8 cellular contexts compared by ENCODE assay signal in genomic region chr12:6533653-6534157, GRCh38. TPM values are rescaled to one million over a fixed set of nuclear protein-coding genes. Genes with fewer than 3 reads are reported as not detected.
A peak's percentile ranks its signal among the peaks of the same experiment; 100 is the strongest.
DNase-seq lines count a peak whose midpoint lies in the region; ATAC-seq and TF ChIP-seq lines count a peak whose summit lies in the region.

No MANE protein-coding gene starts in this region.

- H3K36me3 Mint-ChIP-seq in Caco-2 (ENCODE audit: insufficient read depth, unreplicated experiment) (peaks cover 98% of the 10 kb centered on the region), endothelial cell (ENCODE audit: low read depth, unreplicated experiment) (peaks cover 24% of the 10 kb centered on the region), mesothelial cell of epicardium (peaks cover 24% of the 10 kb centered on the region)

- peak overlapping the region; percentile 93 for H3K4me3 ChIP-seq in Caco-2 (ENCODE audit: low read depth, low read length)
- peak overlapping the region; percentile 81 for H3K4me3 ChIP-seq in WERI-Rb-1 (ENCODE audit: low read depth, low read length)
- H3K4me3 ChIP-seq in thoracic aorta: peak overlapping the region; percentile 93

- no peaks in the 10 kb centered on the region for H3K27me3 Mint-ChIP-seq in Caco-2 (ENCODE audit: insufficient read depth, unreplicated experiment)
- peaks cover 31% of the 10 kb centered on the region for H3K27me3 Mint-ChIP-seq in endothelial cell (ENCODE audit: unreplicated experiment)
- H3K27me3 Mint-ChIP-seq in mesothelial cell of epicardium (ENCODE audit: low read depth): no peaks in the 10 kb centered on the region

- peaks cover 23% of the 10 kb centered on the region for H3K36me3 ChIP-seq in Caco-2 (ENCODE audit: control insufficient read depth, insufficient read depth, low read length)
- peaks cover 78% of the 10 kb centered on the region for H3K36me3 ChIP-seq in WERI-Rb-1
- H3K36me3 ChIP-seq in thoracic aorta: peaks cover 38% of the 10 kb centered on the region

- H3K27ac ChIP-seq in WERI-Rb-1: peak overlapping the region; percentile 100
- peak overlapping the region; percentile 96 to 97 for H3K27ac ChIP-seq in thoracic aorta

- H3K27me3 ChIP-seq in Caco-2 (replicated peaks; ENCODE audit: control insufficient read depth, insufficient read depth, low read length) (no peaks in the 10 kb centered on the region), WERI-Rb-1 (ENCODE audit: insufficient read depth, low read depth, severe bottlenecking) (no peaks in the 10 kb centered on the region), thoracic aorta (replicated peaks; ENCODE audit: insufficient read depth) (no peaks in the 10 kb centered on the region)

- TF ChIP-seq CTCF in Caco-2 (IDR thresholded peaks at IDR 0.05; ENCODE audit: insufficient read depth in 1 of 2, low read depth in 1 of 2, low read length in 1 of 2, severe bottlenecking in 1 of 2, unreplicated experiment in 1 of 2) (no peak), WERI-Rb-1 (IDR thresholded peaks at IDR 0.05; ENCODE audit: low read depth, low read length) (no peak), endothelial cell (IDR thresholded peaks at IDR 0.05; ENCODE audit: unreplicated experiment) (no peak), mesothelial cell of epicardium (IDR thresholded peaks at IDR 0.05; ENCODE audit: unreplicated experiment) (no peak), thoracic aorta (IDR thresholded peaks at IDR 0.05) (no peak)

- TSS peak; percentile 39 for BruUV-seq in Caco-2 (replicated peaks; lab: Mats Ljungman, UMichigan)

- H3K9me3 Mint-ChIP-seq in Caco-2 (ENCODE audit: unreplicated experiment) (no peaks in the 10 kb centered on the region), endothelial cell (ENCODE audit: unreplicated experiment) (no peaks in the 10 kb centered on the region), mesothelial cell of epicardium (no peaks in the 10 kb centered on the region)

- H3K4me1 Mint-ChIP-seq in Caco-2 (ENCODE audit: low read depth, unreplicated experiment) (peaks cover 50% of the 10 kb centered on the region), endothelial cell (ENCODE audit: unreplicated experiment) (peaks cover 32% of the 10 kb centered on the region), mesothelial cell of epicardium (peaks cover 68% of the 10 kb centered on the region)

- CTCF ChIA-PET in Caco-2 (lab: Charles Lee): interaction anchor here (0.6 to 1.1 kb wide), 18 partner anchors 19 to 431 kb away, joined by 3 to 11 read pairs (median 4); partner anchors contain the start of genes MRPL51, NOP2, PLEKHG6 and TAPBPL

- POLR2A ChIA-PET in Caco-2 (lab: Charles Lee): interaction anchor here (0.5 to 2.7 kb wide), 76 partner anchors 8 to 991 kb away, joined by 3 to 68 read pairs (median 8); partner anchors contain the start of genes CDCA3, COPS7A, IFFO1 and LTBR

- ATAC-seq in GM19351 (IDR thresholded peaks at IDR 0.05; ENCODE audit: unreplicated experiment) (peak; percentile 46), HG03378 (IDR thresholded peaks at IDR 0.05; ENCODE audit: unreplicated experiment) (peak; percentile 25), thoracic aorta (ENCODE audit: insufficient number of reproducible peaks, low FRiP score, low read depth) (peak; percentile 30)

- H3K9me3 ChIP-seq in Caco-2: no peaks in the 10 kb centered on the region
- H3K9me3 ChIP-seq in WERI-Rb-1 (ENCODE audit: severe bottlenecking): no peaks in the 10 kb centered on the region
- H3K9me3 ChIP-seq in thoracic aorta: no peaks in the 10 kb centered on the region

- intact Hi-C loops in Caco-2 (cut with micrococcal nuclease; ENCODE audit: unreplicated experiment): loop anchor here (1.0 kb wide), 3 partner anchors 35 to 63 kb away; partner anchors contain the start of genes NCAPD2, NOP2 and VAMP1

- DNase-seq in Caco-2 (peak; percentile 93 to 95), NCI-H2227 (lab: John Stamatoyannopoulos, UW; ENCODE audit: unreplicated experiment) (peak; percentile 89), WERI-Rb-1 (peak; percentile 90), endothelial cell (ENCODE audit: low spot score) (peak; percentile 69), mesothelial cell of epicardium (ENCODE audit: low spot score in 2 of 2, unreplicated experiment in 2 of 2) (peak in 1 of 2 experiments; percentile 83), thoracic aorta (ENCODE audit: low spot score) (no peak)

- H3K27ac Mint-ChIP-seq in Caco-2 (ENCODE audit: unreplicated experiment) (peak overlapping the region; percentile 97), endothelial cell (ENCODE audit: unreplicated experiment) (peak overlapping the region; percentile 95), mesothelial cell of epicardium (peak overlapping the region; percentile 100)

- peaks cover 40% of the 10 kb centered on the region for H3K4me1 ChIP-seq in Caco-2
- H3K4me1 ChIP-seq in thoracic aorta (ENCODE audit: control insufficient read depth in 1 of 2, low read depth in 2 of 2): peaks cover 26 to 44% of the 10 kb centered on the region in 2 donors

- H3K4me3 Mint-ChIP-seq in Caco-2 (ENCODE audit: unreplicated experiment) (peak overlapping the region; percentile 91), endothelial cell (ENCODE audit: unreplicated experiment) (peak overlapping the region; percentile 95), mesothelial cell of epicardium (peak overlapping the region; percentile 91)

RNA-seq across cellular contexts. Expression of gene GAPDH, which starts 0.6 kb away (rescaled TPM):
- 4,975 and 5,337 TPM in 2 replicates for total RNA-seq in Caco-2 (2022)
- total RNA-seq in endothelial cell (ENCODE audit: unreplicated experiment): 2,393 TPM
- 2,078 to 2,104 TPM (median 2,089 TPM) in 3 replicates for total RNA-seq in mesothelial cell of epicardium
- total RNA-seq in thoracic aorta: 1,000 to 10,000 TPM; 1,700 to 2,744 TPM

RNA-seq across cellular contexts. Expression of gene IFFO1, which starts 22.1 kb away (rescaled TPM):
- total RNA-seq in Caco-2 (2022) (0.48 and 0.53 TPM in 2 replicates), endothelial cell (ENCODE audit: unreplicated experiment) (82.2 TPM), mesothelial cell of epicardium (14.8 to 16.1 TPM (median 14.8 TPM) in 3 replicates), thoracic aorta (10 to 100 TPM; 36.2 to 68.6 TPM)

RNA-seq across cellular contexts. Expression of gene NOP2, which starts 34.4 kb away (rescaled TPM):
- 145 and 157 TPM in 2 replicates for total RNA-seq in Caco-2 (2022)
- 37.5 TPM for total RNA-seq in endothelial cell (ENCODE audit: unreplicated experiment)
- total RNA-seq in mesothelial cell of epicardium: 51.8 to 58.6 TPM (median 56.6 TPM) in 3 replicates
- total RNA-seq in thoracic aorta: 10 to 100 TPM; 41.2 to 83.0 TPM

RNA-seq across cellular contexts. Expression of gene NCAPD2, which starts 39.8 kb away (rescaled TPM):
- total RNA-seq in Caco-2 (2022) (204 and 218 TPM in 2 replicates), endothelial cell (ENCODE audit: unreplicated experiment) (25.3 TPM), mesothelial cell of epicardium (56.3 to 62.6 TPM (median 57.1 TPM) in 3 replicates), thoracic aorta (10 to 100 TPM; 19.9 to 26.7 TPM)

RNA-seq across cellular contexts. Expression of gene MRPL51, which starts 40.6 kb away (rescaled TPM):
- total RNA-seq in Caco-2 (2022) (448 and 456 TPM in 2 replicates), endothelial cell (ENCODE audit: unreplicated experiment) (168 TPM), mesothelial cell of epicardium (137 to 148 TPM (median 145 TPM) in 3 replicates), thoracic aorta (10 to 100 TPM; 40.6 to 51.7 TPM)

Comparison
In these comparisons a context has a peak if more than half of its experiments do, and no peak if none do; other contexts are left out.
1. RNA of gene IFFO1, which starts 22.1 kb away (total RNA-seq): 82.2 TPM in endothelial cell (single experiment), 36.2 to 68.6 TPM in thoracic aorta and 14.8 to 16.1 TPM in mesothelial cell of epicardium; 0.48 to 0.53 TPM in Caco-2; every median in the first group is over 10 times any median in the second.
2. Peak in every context shown above with its lines, with median percentiles within 50 percentile points of each other: H3K4me3 ChIP-seq, H3K27ac Mint-ChIP-seq, H3K4me3 Mint-ChIP-seq and ATAC-seq.